ENCODE assay signal across 8 cellular contexts in genomic region chr12:32897276-32897615, GRCh38. TPM values are rescaled to one million over a fixed set of nuclear protein-coding genes. Genes with fewer than 3 reads are reported as not detected.
A peak's percentile ranks its signal among the peaks of the same experiment; 100 is the strongest.
DNase-seq lines count a peak whose midpoint lies in the region; ATAC-seq, FAIRE-seq and TF ChIP-seq lines count a peak whose summit lies in the region.

No MANE protein-coding gene starts in this region.

- H3K36me3 Mint-ChIP-seq in activated naive CD8-positive, alpha-beta T cell = no peaks in the 10 kb centered on the region

- peak overlapping the region; percentile 85 for H3K4me3 Mint-ChIP-seq in activated naive CD8-positive, alpha-beta T cell

- peaks cover 16% of the 10 kb centered on the region for H3K4me1 Mint-ChIP-seq in activated naive CD8-positive, alpha-beta T cell (ENCODE audit: low read depth)

- H3K27ac Mint-ChIP-seq in activated naive CD8-positive, alpha-beta T cell = no peak overlapping the region

- TF ChIP-seq CTCF in spleen (IDR thresholded peaks at IDR 0.05 in 8 of 11, conservative IDR thresholded peaks at IDR 0.05 in 3 of 11) = no peak

- peaks cover 46% of the 10 kb centered on the region for H3K27me3 Mint-ChIP-seq in activated naive CD8-positive, alpha-beta T cell

- H3K27me3 ChIP-seq in iPS-20b (ENCODE audit: insufficient read depth, low read length) (peaks cover 12% of the 10 kb centered on the region; the same call in 1 of the 2 replicates), spleen (replicated peaks in 1 of 7) (peaks cover 0 to 51% (median 14%) of the 10 kb centered on the region in 7 donors)

- H3K9me3 ChIP-seq in iPS-20b (ENCODE audit: insufficient read depth, low read depth, low read length) = no peaks in the 10 kb centered on the region
- no peaks in the 10 kb centered on the region for H3K9me3 ChIP-seq in spleen

- intact Hi-C loops in spleen (cut with DNase I; ENCODE audit: low total_unique reads) = no loop called here

- H3K36me3 ChIP-seq in iPS-20b (ENCODE audit: insufficient read depth, low read depth, low read length) = no peaks in the 10 kb centered on the region
- no peaks in the 10 kb centered on the region for H3K36me3 ChIP-seq in spleen

- no peak for TF ChIP-seq POLR2A in spleen (IDR thresholded peaks at IDR 0.05)

- ATAC-seq in HG02610 (IDR thresholded peaks at IDR 0.05; ENCODE audit: unreplicated experiment) = no peak

- H3K27ac ChIP-seq in iPS-20b (ENCODE audit: low read length) = no peak overlapping the region
- peak overlapping the region in 5 of 8 donors; percentile 48 to 73 (median 51) for H3K27ac ChIP-seq in spleen

- H3K4me3 ChIP-seq in iPS-20b (ENCODE audit: low read length) (peak overlapping the region; percentile 79), spleen (peak overlapping the region; percentile 39 to 82 (median 52))

- H3K4me1 ChIP-seq in iPS-20b (ENCODE audit: insufficient read depth, low read length) = peaks cover 28% of the 10 kb centered on the region
- H3K4me1 ChIP-seq in spleen = peaks cover 0 to 51% (median 25%) of the 10 kb centered on the region in 6 donors

- peak overlapping the region; percentile 64; the same call in 1 of the 2 replicates for H3K9ac ChIP-seq in iPS-20b (ENCODE audit: low read depth, low read length)

- no peak for FAIRE-seq in urothelium cell line (lab: Jason Lieb, UNC)

- DNase-seq in NCI-H526 treated with DMSO at 0.1 percent for 48 hours (lab: John Stamatoyannopoulos, UW) = peak; percentile 46
- DNase-seq in NCI-H526 (lab: John Stamatoyannopoulos, UW) = no peak
- no peak for DNase-seq in spleen
- no peak for DNase-seq in urothelium cell line (ENCODE audit: low spot score)
- DNase-seq in A172 (ENCODE audit: low spot score) = no peak

- H3K9me3 Mint-ChIP-seq in activated naive CD8-positive, alpha-beta T cell (ENCODE audit: low read depth) = no peaks in the 10 kb centered on the region

- 5 to 11% (median 7%) methylated on average over 6 of the region's 6 CpGs for WGBS in spleen, 5 donors

RNA-seq across cellular contexts. Expression of gene PKP2, which starts 0.7 kb away (rescaled TPM):
- total RNA-seq in spleen = 10 to 100 TPM in 1 of 7 donors, 1 to 10 TPM in 6; 2.6 to 10.8 (median 3.5) TPM
- polyA plus RNA-seq in spleen = 1 to 10 TPM; 1.5 to 3.5 (median 1.8) TPM
- 57.3 and 70.7 TPM in 2 replicates for total RNA-seq in A172 (2014; rRNA removed; shearing (Covaris generic))
